Comparison of ENCODE assay signal across 25 cellular contexts in the genomic region with DNA sequence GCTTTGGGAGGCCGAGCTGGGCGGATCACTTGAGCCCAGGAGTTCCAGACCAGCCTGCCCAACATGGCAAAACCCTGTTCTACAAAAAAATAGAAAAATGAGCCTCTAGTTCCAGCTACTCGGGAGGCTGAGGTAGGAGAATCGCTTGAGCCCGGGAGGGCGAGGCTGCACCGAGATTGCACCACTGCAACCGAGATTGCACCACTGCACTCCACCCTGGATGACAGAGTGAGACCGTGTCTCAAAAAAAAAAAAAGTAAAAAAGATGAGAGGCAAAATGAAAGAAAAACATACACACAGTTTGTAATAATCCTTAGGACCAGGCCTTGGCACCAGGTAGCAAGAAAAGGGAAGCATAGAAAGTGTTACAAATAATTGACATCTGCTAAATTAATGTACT.
"Had no signal": no experiment of that assay in that cellular context is flagged by ENCODE, and none has a peak within 500 bp of the region (broad histone marks: within the 10 kb centered on the region; RNA-seq: fewer than 3 reads in every experiment).

No MANE protein-coding gene starts in this region.

- H3K27ac Mint-ChIP-seq: activated CD4-positive, alpha-beta T cell treated with anti-CD3 and anti-CD28 coated beads, Interleukin-2, amount 10 ng/mL, durations not matched to agents 24 days and 14 days; activated CD8-positive, alpha-beta T cell treated with anti-CD3 and anti-CD28 coated beads for 36 hours; activated naive CD4-positive, alpha-beta T cell treated with anti-CD3 and anti-CD28 coated beads, Interleukin-2, amount 50 U/mL, for 72 hours; natural killer cell treated with Interleukin-12 subunit alpha and Interleukin-12 subunit beta and Interleukin-15 and Interleukin-18, amount 100 ng/mL, for 72 hours; stimulated activated memory B cell treated with anti-CD40 and anti-IgM and Interleukin-4, amounts not matched to agents 10 μg/mL and 1 μg/mL and 100 μg/mL, for 72 hours; stimulated activated naive CD8-positive, alpha-beta T cell treated with anti-CD3 and anti-CD28 coated beads, Interleukin-15, amount 100 ng/mL, for 72 hours; T-helper 2 cell treated with Interferon-gamma antibody and Interleukin-4, amounts not matched to agents 5 μg/mL and 100 μg/mL, for 36 hours had no signal

- ATAC-seq: activated CD4-positive, CD25-positive, alpha-beta regulatory T cell treated with anti-CD3 and anti-CD28 coated beads, Interleukin-2, amount 50 U/mL, for 24 hours; activated naive CD4-positive, alpha-beta T cell treated with anti-CD3 and anti-CD28 coated beads, Interleukin-2, amount 50 U/mL, for 72 hours; natural killer cell treated with Interleukin-12 subunit alpha and Interleukin-12 subunit beta and Interleukin-15 and Interleukin-18, amount 100 ng/mL, for 72 hours; stimulated activated memory B cell treated with anti-CD40 and anti-IgM and Interleukin-4, amounts not matched to agents 10 μg/mL and 1 μg/mL and 100 μg/mL, for 72 hours; stimulated activated naive CD8-positive, alpha-beta T cell treated with anti-CD3 and anti-CD28 coated beads, Interleukin-15, amount 100 ng/mL, for 72 hours had no signal

- H3K27ac ChIP-seq: epithelial cell of prostate, heart left ventricle, lower lobe of right lung, right atrium auricular region, upper lobe of left lung, vagina, VCaP had no signal

- H3K27me3 ChIP-seq: heart left ventricle, right atrium auricular region, upper lobe of left lung, vagina had no signal

- H3K4me3 Mint-ChIP-seq: activated CD4-positive, alpha-beta T cell treated with anti-CD3 and anti-CD28 coated beads, Interleukin-2, amount 10 ng/mL, durations not matched to agents 24 days and 14 days; activated CD8-positive, alpha-beta T cell treated with anti-CD3 and anti-CD28 coated beads for 36 hours; central memory CD8-positive, alpha-beta T cell; natural killer cell treated with Interleukin-12 subunit alpha and Interleukin-12 subunit beta and Interleukin-15 and Interleukin-18, amount 100 ng/mL, for 72 hours; stimulated activated memory B cell treated with anti-CD40 and anti-IgM and Interleukin-4, amounts not matched to agents 10 μg/mL and 1 μg/mL and 100 μg/mL, for 72 hours; stimulated activated naive CD8-positive, alpha-beta T cell treated with anti-CD3 and anti-CD28 coated beads, Interleukin-15, amount 100 ng/mL, for 72 hours; T-helper 2 cell treated with Interferon-gamma antibody and Interleukin-4, amounts not matched to agents 5 μg/mL and 100 μg/mL, for 36 hours had no signal

- H3K4me1 Mint-ChIP-seq: activated CD4-positive, alpha-beta T cell treated with anti-CD3 and anti-CD28 coated beads, Interleukin-2, amount 10 ng/mL, durations not matched to agents 24 days and 14 days; central memory CD8-positive, alpha-beta T cell; stimulated activated memory B cell treated with anti-CD40 and anti-IgM and Interleukin-4, amounts not matched to agents 10 μg/mL and 1 μg/mL and 100 μg/mL, for 72 hours; stimulated activated naive CD8-positive, alpha-beta T cell treated with anti-CD3 and anti-CD28 coated beads, Interleukin-15, amount 100 ng/mL, for 72 hours had no signal

- H3K4me1 ChIP-seq: lower lobe of right lung, right atrium auricular region, vagina had no signal

- H3K4me2 ChIP-seq: smooth muscle cell had no signal

- DNase-seq: activated CD4-positive, alpha-beta T cell treated with anti-CD3 and anti-CD28 coated beads, Interleukin-2, amount 10 ng/mL, durations not matched to agents 24 days and 14 days; activated CD8-positive, alpha-beta T cell treated with anti-CD3 and anti-CD28 coated beads for 36 hours; activated naive CD4-positive, alpha-beta T cell; activated T-cell treated with anti-CD3 and anti-CD28 coated beads, Interleukin-2, amount 50 U/mL, for 48 hours; dermis blood vessel endothelial cell; effector CD4-positive, alpha-beta T cell; heart left ventricle; lower lobe of right lung; mesendoderm; stimulated activated CD4-positive, alpha-beta T cell treated with anti-CD3 and anti-CD28 coated beads, Interleukin-1b, Interleukin-23, amount 100 ng/mL, for 48 hours; stimulated activated CD4-positive, alpha-beta T cell treated with anti-CD3 and anti-CD28 coated beads, Interleukin-4, amount 100 ng/mL, for 4 hours; stimulated activated CD8-positive, alpha-beta memory T cell treated with anti-CD3 and anti-CD28 coated beads, Interleukin-4, amount 100 ng/mL, for 48 hours; stimulated activated naive CD8-positive, alpha-beta T cell treated with anti-CD3 and anti-CD28 coated beads, Interleukin-15, amount 100 ng/mL, for 72 hours; upper lobe of left lung had no signal

- H3K36me3 Mint-ChIP-seq: activated naive CD4-positive, alpha-beta T cell treated with anti-CD3 and anti-CD28 coated beads, Interleukin-2, amount 50 U/mL, for 72 hours; natural killer cell treated with Interleukin-12 subunit alpha and Interleukin-12 subunit beta and Interleukin-15 and Interleukin-18, amount 100 ng/mL, for 72 hours; stimulated activated memory B cell treated with anti-CD40 and anti-IgM and Interleukin-4, amounts not matched to agents 10 μg/mL and 1 μg/mL and 100 μg/mL, for 72 hours had no signal

- H3K9me3 ChIP-seq: heart left ventricle, lower lobe of right lung, right atrium auricular region, upper lobe of left lung, vagina had no signal

- H3K27me3 Mint-ChIP-seq: activated CD8-positive, alpha-beta T cell treated with anti-CD3 and anti-CD28 coated beads for 36 hours; central memory CD8-positive, alpha-beta T cell; stimulated activated memory B cell treated with anti-CD40 and anti-IgM and Interleukin-4, amounts not matched to agents 10 μg/mL and 1 μg/mL and 100 μg/mL, for 72 hours; stimulated activated naive CD8-positive, alpha-beta T cell treated with anti-CD3 and anti-CD28 coated beads, Interleukin-15, amount 100 ng/mL, for 72 hours had no signal

- H3K9me3 Mint-ChIP-seq: activated CD4-positive, alpha-beta T cell treated with anti-CD3 and anti-CD28 coated beads, Interleukin-2, amount 10 ng/mL, durations not matched to agents 24 days and 14 days; activated CD8-positive, alpha-beta T cell treated with anti-CD3 and anti-CD28 coated beads for 36 hours; activated naive CD4-positive, alpha-beta T cell treated with anti-CD3 and anti-CD28 coated beads, Interleukin-2, amount 50 U/mL, for 72 hours; central memory CD8-positive, alpha-beta T cell; natural killer cell treated with Interleukin-12 subunit alpha and Interleukin-12 subunit beta and Interleukin-15 and Interleukin-18, amount 100 ng/mL, for 72 hours; stimulated activated memory B cell treated with anti-CD40 and anti-IgM and Interleukin-4, amounts not matched to agents 10 μg/mL and 1 μg/mL and 100 μg/mL, for 72 hours; T-helper 2 cell treated with Interferon-gamma antibody and Interleukin-4, amounts not matched to agents 5 μg/mL and 100 μg/mL, for 36 hours had no signal

- H3K36me3 ChIP-seq: heart left ventricle, lower lobe of right lung, right atrium auricular region, upper lobe of left lung, vagina had no signal

- H3K4me3 ChIP-seq: heart left ventricle, lower lobe of right lung, right atrium auricular region, smooth muscle cell, upper lobe of left lung, vagina had no signal
